Comparison of ENCODE assay signal across 12 cellular contexts in genomic region chr3:183377307-183377959, GRCh38. TPM values are rescaled to one million over a fixed set of nuclear protein-coding genes. Genes with fewer than 3 reads are reported as not detected.
A peak's percentile ranks its signal among the peaks of the same experiment; 100 is the strongest.
DNase-seq lines count a peak whose midpoint lies in the region; ATAC-seq, FAIRE-seq and TF ChIP-seq lines count a peak whose summit lies in the region.
"Had no signal": no experiment of that assay in that cellular context is flagged by ENCODE, and none has a peak within 500 bp of the region (broad histone marks: within the 10 kb centered on the region; RNA-seq: fewer than 3 reads in every experiment).

No MANE protein-coding gene starts in this region.

- H3K27me3 ChIP-seq in HepG2 (ENCODE audit: control insufficient read depth in 1 of 2, insufficient read depth in 2 of 2, low read length in 2 of 2): peaks cover 2 to 42% of the 10 kb centered on the region in 2 experiments

- H3K36me3 ChIP-seq in HepG2 (replicated peaks in 1 of 2; ENCODE audit: control insufficient read depth in 1 of 2, insufficient read depth in 2 of 2, low read length in 2 of 2): no peaks in the 10 kb centered on the region
- H3K36me3 ChIP-seq: MG63 had no signal

- H3K36me3 Mint-ChIP-seq in activated naive CD8-positive, alpha-beta T cell: peaks cover 6% of the 10 kb centered on the region

- no peak for ATAC-seq in A549
- peak; percentile 51 for ATAC-seq in GM19035 (IDR thresholded peaks at IDR 0.05; ENCODE audit: unreplicated experiment)
- ATAC-seq in HepG2: no peak

- H3K9me3 Mint-ChIP-seq in activated naive CD8-positive, alpha-beta T cell (ENCODE audit: low read depth): no peaks in the 10 kb centered on the region
- H3K9me3 Mint-ChIP-seq: neural crest cell had no signal

- intact Hi-C loops in HepG2 (cut with micrococcal nuclease; ENCODE audit: unreplicated experiment): no loop called here

- FAIRE-seq in A549 (lab: Jason Lieb, UNC) (no peak), HepG2 (lab: Jason Lieb, UNC) (no peak)
- FAIRE-seq: GM18507 had no signal

- POLR2A ChIA-PET in A549 (lab: Yijun Ruan, JAX) (no interaction called here), HepG2 (lab: Yijun Ruan, JAX) (no interaction called here)

- TF ChIP-seq RAD21 in A549 (conservative IDR thresholded peaks at IDR 0.05 in 1 of 2, IDR thresholded peaks at IDR 0.05 in 1 of 2): no peak
- TF ChIP-seq RAD21 in HepG2 (CRISPR knock-in tag; IDR thresholded peaks at IDR 0.05): no peak

- H3K4me3 ChIP-seq in A549 (no peak overlapping the region), HepG2 (replicated peaks in 1 of 3; ENCODE audit: insufficient read depth in 1 of 3, low read depth in 2 of 3, low read length in 3 of 3) (no peak overlapping the region)
- H3K4me3 ChIP-seq: MG63 had no signal

- peak overlapping the region; percentile 15; the same call in 1 of the 3 replicates for H3K4me2 ChIP-seq in A549
- no peak overlapping the region for H3K4me2 ChIP-seq in HepG2 (ENCODE audit: low read depth, low read length)

- H3K9me3 ChIP-seq in A549: no peaks in the 10 kb centered on the region
- H3K9me3 ChIP-seq in HepG2 (ENCODE audit: low read length): no peaks in the 10 kb centered on the region
- H3K9me3 ChIP-seq: MG63 had no signal

- H3K4me1 ChIP-seq in A549 (peaks cover 6% of the 10 kb centered on the region; the same call in 2 of the 3 replicates), HepG2 (ENCODE audit: insufficient read depth, low read length) (no peaks in the 10 kb centered on the region)

- no peak overlapping the region for H2AFZ ChIP-seq in HepG2 (ENCODE audit: low read length)

- 59% methylated on average over 7 of the region's 7 CpGs for WGBS in A549 (ENCODE audit: missing lambda C conversion rate)
- 32% methylated on average over 7 of the region's 7 CpGs for WGBS in HepG2 (ENCODE audit: low lambda C conversion rate)

- H3K27ac ChIP-seq in A549 (no peak overlapping the region; a peak in 1 of 6 replicates), HepG2 (ENCODE audit: extremely low read length, insufficient read depth, low read length) (no peak overlapping the region)

- TF ChIP-seq POLR2A in A549 (IDR thresholded peaks at IDR 0.05; ENCODE audit: low read length) (no peak), HepG2 (IDR thresholded peaks at IDR 0.05; ENCODE audit: insufficient read depth in 1 of 2, low read depth in 2 of 2, low read length in 2 of 2) (no peak)

- H3K79me2 ChIP-seq in HepG2 (ENCODE audit: insufficient read depth, low read length): no peaks in the 10 kb centered on the region

- peak overlapping the region; percentile 52 for H3K4me3 Mint-ChIP-seq in activated naive CD8-positive, alpha-beta T cell
- H3K4me3 Mint-ChIP-seq: neural crest cell had no signal

- H3K9ac ChIP-seq in HepG2 (ENCODE audit: insufficient read depth, low read depth, low read length): no peak overlapping the region

- DNase-seq in A549 (ENCODE audit: low read depth in 1 of 2, low spot score in 1 of 2): no peak
- peak; percentile 96 for DNase-seq in NCI-H2029 treated with DMSO at 0.1 percent for 48 hours (lab: John Stamatoyannopoulos, UW)
- DNase-seq in HepG2 (ENCODE audit: low spot score): no peak
- DNase-seq in NK-92 (lab: John Stamatoyannopoulos, UW; ENCODE audit: unreplicated experiment): no peak
- DNase-seq in NK-92 treated with Interleukin-12 subunit alpha and Interleukin-12 subunit beta, amount 100 ng/mL, for 24 hours (lab: John Stamatoyannopoulos, UW): no peak
- no peak for DNase-seq in nucleus accumbens (lab: John Stamatoyannopoulos, UW)
- DNase-seq: MG63, SW 1271 had no signal

- TF ChIP-seq CTCF in A549 (IDR thresholded peaks at IDR 0.05) (no peak), HepG2 (CRISPR knock-in tag; IDR thresholded peaks at IDR 0.05) (no peak)

- H3K27ac Mint-ChIP-seq in activated naive CD8-positive, alpha-beta T cell: peak overlapping the region; percentile 97

- BruUV-seq in HepG2 (replicated peaks; lab: Mats Ljungman, UMichigan): no TSS peak

- in situ Hi-C loops in HepG2 (cut with HindIII; ENCODE audit: extremely low pct_ligation_motif_present, low pct_unique_long_range_greater_than_20kb): no loop called here

- CTCF ChIA-PET in A549 (lab: Yijun Ruan, JAX) (interaction anchor here (9.6 kb wide), 1 partner anchor 195 kb away, joined by 380 read pairs; no protein-coding TSS in a partner anchor), HepG2 (lab: Yijun Ruan, JAX; ENCODE audit: low intra/inter-chr PET ratio, low total read pairs) (no interaction called here)

- no peak for TF ChIP-seq EP300 in A549 (IDR thresholded peaks at IDR 0.05)
- TF ChIP-seq EP300 in HepG2 (IDR thresholded peaks at IDR 0.05; ENCODE audit: low read depth in 2 of 2, low read length in 2 of 2): no peak
- TF ChIP-seq EP300 in HepG2 (CRISPR knock-in tag; IDR thresholded peaks at IDR 0.05; ENCODE audit: borderline replicate concordance): no peak

- H3K4me1 Mint-ChIP-seq in activated naive CD8-positive, alpha-beta T cell (ENCODE audit: low read depth): peaks cover 45% of the 10 kb centered on the region

- no peaks in the 10 kb centered on the region for H4K20me1 ChIP-seq in HepG2 (ENCODE audit: insufficient read depth, low read length)

- H3K27me3 Mint-ChIP-seq in activated naive CD8-positive, alpha-beta T cell: no peaks in the 10 kb centered on the region

TF ChIP-seq in A549, 52 proteins besides CTCF, POLR2A, EP300 and RAD21 (continues in another document):
- TF ChIP-seq SREBF2 (IDR thresholded peaks at IDR 0.05): no peak
- TF ChIP-seq JUN (IDR thresholded peaks at IDR 0.05): no peak
- TF ChIP-seq NFE2L2 (conservative IDR thresholded peaks at IDR 0.05; ENCODE audit: low read length): no peak
- TF ChIP-seq PHF8 (IDR thresholded peaks at IDR 0.05; ENCODE audit: borderline replicate concordance, low read depth): no peak
- no peak for TF ChIP-seq CEBPB (IDR thresholded peaks at IDR 0.05)
- TF ChIP-seq MYC (IDR thresholded peaks at IDR 0.05; ENCODE audit: borderline replicate concordance, low read length): no peak
- no peak for TF ChIP-seq ZNF302 (CRISPR knock-in tag; IDR thresholded peaks at IDR 0.05)
- TF ChIP-seq KDM5A (IDR thresholded peaks at IDR 0.05): no peak
- TF ChIP-seq NR3C1 (IDR thresholded peaks at IDR 0.05): no peak

TF ChIP-seq in HepG2, 621 proteins besides CTCF, POLR2A, EP300 and RAD21 (continues in another document):
- TF ChIP-seq TARDBP (CRISPR knock-in tag; IDR thresholded peaks at IDR 0.05) (no peak), HOXA3 (CRISPR knock-in tag; IDR thresholded peaks at IDR 0.05) (no peak)
- TF ChIP-seq, protein P1, sequence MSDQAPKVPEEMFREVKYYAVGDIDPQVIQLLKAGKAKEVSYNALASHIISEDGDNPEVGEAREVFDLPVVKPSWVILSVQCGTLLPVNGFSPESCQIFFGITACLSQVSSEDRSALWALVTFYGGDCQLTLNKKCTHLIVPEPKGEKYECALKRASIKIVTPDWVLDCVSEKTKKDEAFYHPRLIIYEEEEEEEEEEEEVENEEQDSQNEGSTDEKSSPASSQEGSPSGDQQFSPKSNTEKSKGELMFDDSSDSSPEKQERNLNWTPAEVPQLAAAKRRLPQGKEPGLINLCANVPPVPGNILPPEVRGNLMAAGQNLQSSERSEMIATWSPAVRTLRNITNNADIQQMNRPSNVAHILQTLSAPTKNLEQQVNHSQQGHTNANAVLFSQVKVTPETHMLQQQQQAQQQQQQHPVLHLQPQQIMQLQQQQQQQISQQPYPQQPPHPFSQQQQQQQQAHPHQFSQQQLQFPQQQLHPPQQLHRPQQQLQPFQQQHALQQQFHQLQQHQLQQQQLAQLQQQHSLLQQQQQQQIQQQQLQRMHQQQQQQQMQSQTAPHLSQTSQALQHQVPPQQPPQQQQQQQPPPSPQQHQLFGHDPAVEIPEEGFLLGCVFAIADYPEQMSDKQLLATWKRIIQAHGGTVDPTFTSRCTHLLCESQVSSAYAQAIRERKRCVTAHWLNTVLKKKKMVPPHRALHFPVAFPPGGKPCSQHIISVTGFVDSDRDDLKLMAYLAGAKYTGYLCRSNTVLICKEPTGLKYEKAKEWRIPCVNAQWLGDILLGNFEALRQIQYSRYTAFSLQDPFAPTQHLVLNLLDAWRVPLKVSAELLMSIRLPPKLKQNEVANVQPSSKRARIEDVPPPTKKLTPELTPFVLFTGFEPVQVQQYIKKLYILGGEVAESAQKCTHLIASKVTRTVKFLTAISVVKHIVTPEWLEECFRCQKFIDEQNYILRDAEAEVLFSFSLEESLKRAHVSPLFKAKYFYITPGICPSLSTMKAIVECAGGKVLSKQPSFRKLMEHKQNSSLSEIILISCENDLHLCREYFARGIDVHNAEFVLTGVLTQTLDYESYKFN (CRISPR knock-in tag; conservative IDR thresholded peaks at IDR 0.05): no peak

RNA-seq across cellular contexts. Expression of gene MCF2L2, which starts 51.0 kb away (rescaled TPM):
- polyA plus RNA-seq in A549 (2011; rRNA removed) (0.05 and 0.12 TPM in 2 replicates), A549 (2017; fragmentation: RNase III; extraction: RNeasy Plus Mini Kit Qiagen cat#74134 plus additional on column Dnase treatment) (0.03 to 0.04 TPM in 2 of 3 replicates, not detected in the other), HepG2 (2011; rRNA removed) (not detected in 2 replicates)
- polyA plus RNA-seq in A549 (2012; cell fraction: cytosol; rRNA removed): 0.01 and 0.04 TPM in 2 replicates
- 0.01 and 0.02 TPM in 2 replicates for polyA plus RNA-seq in A549 (2012; cell fraction: nucleus; rRNA removed)
- 0.05 and 0.41 TPM in 2 replicates for polyA minus RNA-seq in A549 (2011; rRNA and poly(A)+ RNA removed)
- total RNA-seq in HepG2 (2016; rRNA removed; fragmentation: Illumina TruSeq; extraction: Trizol): not detected in 2 replicates
- total RNA-seq in HepG2 (2016; cell fraction: cytosol; rRNA removed; fragmentation: Illumina TruSeq; extraction: Trizol; ENCODE audit: low read depth): not detected in 2 replicates
- not detected in 2 replicates for total RNA-seq in HepG2 (2016; cell fraction: insoluble cytoplasmic fraction; rRNA removed; fragmentation: Illumina TruSeq; extraction: Trizol)
- not detected in 2 replicates for total RNA-seq in HepG2 (2016; cell fraction: membrane; rRNA removed; fragmentation: Illumina TruSeq; extraction: Trizol)
- total RNA-seq in HepG2 (2016; cell fraction: nucleus; rRNA removed; fragmentation: Illumina TruSeq; extraction: Trizol): 0.09 TPM in 1 of 2 replicates, not detected in the other
- not detected in 2 replicates for polyA plus RNA-seq in HepG2 (2011; cell fraction: cytosol; rRNA removed)
- 0.03 TPM in 1 of 2 replicates, not detected in the other for polyA plus RNA-seq in HepG2 (2011; cell fraction: nucleus; rRNA removed)
- not detected in 2 replicates for polyA plus RNA-seq in HepG2 (2012)
- polyA plus RNA-seq in HepG2 (2016; cell fraction: cytosol; fragmentation: Illumina TruSeq; extraction: Trizol; ENCODE audit: low read depth): not detected in 2 replicates
- polyA plus RNA-seq in HepG2 (2016; cell fraction: insoluble cytoplasmic fraction; fragmentation: Illumina TruSeq; extraction: Trizol; ENCODE audit: low read depth): not detected in 2 replicates
- polyA plus RNA-seq in HepG2 (2016; cell fraction: membrane; fragmentation: Illumina TruSeq; extraction: Trizol; ENCODE audit: low read depth): not detected in 2 replicates
- polyA plus RNA-seq in HepG2 (2016; cell fraction: nucleus; fragmentation: Illumina TruSeq; extraction: Trizol; ENCODE audit: insufficient read depth, low read depth): not detected in 2 replicates
- polyA minus RNA-seq in HepG2 (2011; rRNA and poly(A)+ RNA removed; ENCODE audit: low replicate concordance): 0.02 and 0.23 TPM in 2 replicates
- polyA minus RNA-seq in HepG2 (2011; cell fraction: cytosol; rRNA and poly(A)+ RNA removed): not detected in 2 replicates
- polyA minus RNA-seq in HepG2 (2011; cell fraction: nucleus; rRNA and poly(A)+ RNA removed): 0.37 TPM in 1 of 2 replicates, not detected in the other
